Comparison of ENCODE assay signal across 9 cellular contexts in genomic region chr1:150613061-150613920, GRCh38. TPM values are rescaled to one million over a fixed set of nuclear protein-coding genes. Genes with fewer than 3 reads are reported as not detected.
DNase-seq lines count a peak whose midpoint lies in the region; ATAC-seq, FAIRE-seq and TF ChIP-seq lines count a peak whose summit lies in the region.
"Had no signal": no experiment of that assay in that cellular context is flagged by ENCODE, and none has a peak within 500 bp of the region (broad histone marks: within the 10 kb centered on the region; RNA-seq: fewer than 3 reads in every experiment).

No MANE protein-coding gene starts in this region.

- TF ChIP-seq POLR2A in H54 (IDR thresholded peaks at IDR 0.05; ENCODE audit: low read depth, low read length): no peak
- no peak for TF ChIP-seq POLR2A in prostate gland (IDR thresholded peaks at IDR 0.05)

- ATAC-seq in GM19035 (IDR thresholded peaks at IDR 0.05; ENCODE audit: unreplicated experiment): no peak

- no peaks in the 10 kb centered on the region for H3K27me3 ChIP-seq in prostate gland (replicated peaks; ENCODE audit: insufficient read depth)

- no peaks in the 10 kb centered on the region for H3K36me3 ChIP-seq in prostate gland

- no peak for TF ChIP-seq CTCF in prostate gland (IDR thresholded peaks at IDR 0.05)

- no peaks in the 10 kb centered on the region for H3K9me3 ChIP-seq in prostate gland

- DNase-seq in Caki2 (ENCODE audit: low read depth) (peak; percentile 56), H54 (ENCODE audit: insufficient read length, low spot score) (peak; percentile 47), NCI-H774 (lab: John Stamatoyannopoulos, UW) (peak; percentile 95), fibroblast of peridontal ligament (ENCODE audit: extremely low read depth) (peak; percentile 83), prostate gland (ENCODE audit: low spot score) (peak; percentile 44), ureter (ENCODE audit: low spot score) (no peak)
- peak; percentile 42 for DNase-seq in activated CD8-positive, alpha-beta memory T cell treated with anti-CD3 and anti-CD28 coated beads, Interleukin-2, amount 50 U/mL, for 4 hours

- H3K27ac ChIP-seq in prostate gland: peak overlapping the region; percentile 65 to 71

- intact Hi-C loops in prostate gland (cut with DNase I): no loop called here

- in situ Hi-C loops in Caki2 (cut with HindIII; ENCODE audit: low pct_unique_long_range_greater_than_20kb, low sequenced_read_pairs): no loop called here

- H3K4me1 ChIP-seq in prostate gland (replicated peaks): peaks cover 4% of the 10 kb centered on the region

- WGBS in prostate gland: 49% methylated on average over 12 of the region's 12 CpGs

- no peak overlapping the region for H3K4me3 ChIP-seq in prostate gland

- peak; percentile 62 for FAIRE-seq in H54 (lab: Jason Lieb, UNC)
- FAIRE-seq: TTC549 had no signal

RNA-seq across cellular contexts. Expression of gene ENSA, which starts 16.1 kb away (rescaled TPM):
- 111 and 143 TPM in 2 replicates for total RNA-seq in Caki2 (2014; rRNA removed; shearing (Covaris generic); ENCODE audit: low replicate concordance)
- total RNA-seq in prostate gland: 100 to 1,000 TPM; 133 to 201 TPM
- 257 TPM for total RNA-seq in ureter

RNA-seq across cellular contexts. Expression of gene MCL1, which starts 33.9 kb away (rescaled TPM):
- total RNA-seq in Caki2 (2014; rRNA removed; shearing (Covaris generic); ENCODE audit: low replicate concordance): 81.5 and 83.4 TPM in 2 replicates
- total RNA-seq in prostate gland (100 to 1,000 TPM; 161 to 168 TPM), ureter (159 TPM)
